In genomic region chr6:139636391-139636790, GRCh38 we compare ENCODE assay signal across 21 cellular contexts.
"Had no signal": no experiment of that assay in that cellular context is flagged by ENCODE, and none has a peak within 500 bp of the region (broad histone marks: within the 10 kb centered on the region; RNA-seq: fewer than 3 reads in every experiment).

No MANE protein-coding gene starts in this region.

- H3K9me3 Mint-ChIP-seq: immature natural killer cell; stimulated activated naive B cell treated with anti-CD40 and anti-IgM and Interleukin-4, amounts not matched to agents 10 μg/mL and 1 μg/mL and 100 μg/mL, for 72 hours had no signal

- H3K27me3 Mint-ChIP-seq: progenitor cell of endocrine pancreas had no signal

- H3K27ac Mint-ChIP-seq: immature natural killer cell; naive thymus-derived CD8-positive, alpha-beta T cell; nephron; neural progenitor cell; progenitor cell of endocrine pancreas; stimulated activated naive B cell treated with anti-CD40 and anti-IgM and Interleukin-4, amounts not matched to agents 10 μg/mL and 1 μg/mL and 100 μg/mL, for 72 hours had no signal

- DNase-seq: heart left ventricle; hypothalamus; immature natural killer cell; left colon; left lung; lower lobe of right lung; naive thymus-derived CD8-positive, alpha-beta T cell; occipital lobe; right lobe of liver; stimulated activated CD4-positive, alpha-beta T cell treated with anti-CD3 and anti-CD28 coated beads, Interleukin-1b, Interleukin-23, amount 100 ng/mL, for 48 hours; stimulated activated CD4-positive, alpha-beta T cell treated with anti-CD3 and anti-CD28 coated beads, Interleukin-4, amount 100 ng/mL, for 1 hour; stimulated activated naive B cell treated with anti-CD40 and anti-IgM and Interleukin-4, amounts not matched to agents 10 μg/mL and 1 μg/mL and 100 μg/mL, for 72 hours; stimulated activated naive CD8-positive, alpha-beta T cell treated with anti-CD3 and anti-CD28 coated beads, Interleukin-15, Interleukin-2, amounts not matched to agents 100 U/mL and 50 U/mL, for 24 hours; stomach; testis; thyroid gland; transverse colon; upper lobe of right lung had no signal

- H3K4me1 Mint-ChIP-seq: nephron, neural progenitor cell had no signal

- H3K4me3 Mint-ChIP-seq: immature natural killer cell; naive thymus-derived CD8-positive, alpha-beta T cell; nephron; neural progenitor cell; stimulated activated naive B cell treated with anti-CD40 and anti-IgM and Interleukin-4, amounts not matched to agents 10 μg/mL and 1 μg/mL and 100 μg/mL, for 72 hours had no signal

- H3K36me3 Mint-ChIP-seq: immature natural killer cell; neural progenitor cell; stimulated activated naive B cell treated with anti-CD40 and anti-IgM and Interleukin-4, amounts not matched to agents 10 μg/mL and 1 μg/mL and 100 μg/mL, for 72 hours had no signal
